27 cellular contexts compared by ENCODE assay signal in genomic region chr4:132445386-132445785, GRCh38.
"Had no signal": no experiment of that assay in that cellular context is flagged by ENCODE, and none has a peak within 500 bp of the region (broad histone marks: within the 10 kb centered on the region; RNA-seq: fewer than 3 reads in every experiment).

No MANE protein-coding gene starts in this region.

- H3K27ac ChIP-seq: ascending aorta, breast epithelium, coronary artery, dorsolateral prefrontal cortex had no signal

- FAIRE-seq: frontal cortex had no signal

- H3K4me3 ChIP-seq: ascending aorta, breast epithelium, coronary artery, dorsolateral prefrontal cortex had no signal

- H3K9me3 ChIP-seq: ascending aorta had no signal

- ATAC-seq: activated naive CD4-positive, alpha-beta T cell treated with anti-CD3 and anti-CD28 coated beads, Interleukin-2, amount 50 U/mL, for 72 hours; activated T-cell treated with anti-CD3 and anti-CD28 coated beads, Interleukin-2, amount 50 U/mL, for 72 hours; esophagus mucosa; T-helper 17 cell; WTC11 had no signal

- H3K4me1 ChIP-seq: ascending aorta, breast epithelium had no signal

- H3K27me3 ChIP-seq: ascending aorta, breast epithelium, dorsolateral prefrontal cortex had no signal

- DNase-seq: activated CD4-positive, alpha-beta memory T cell treated with anti-CD3 and anti-CD28 coated beads, Interleukin-2, amount 10 ng/mL, durations not matched to agents 7 days and 5 days; activated CD4-positive, alpha-beta T cell treated with anti-CD3 and anti-CD28 coated beads for 1 hour; activated CD4-positive, alpha-beta T cell treated with anti-CD3 and anti-CD28 coated beads for 4 hours; activated CD4-positive, alpha-beta T cell treated with anti-CD3 and anti-CD28 coated beads, Interleukin-2, amount 10 ng/mL, durations not matched to agents 7 days and 5 days; activated CD4-positive, alpha-beta T cell treated with anti-CD3 and anti-CD28 coated beads, Interleukin-2, amount 50 U/mL, for 4 hours; activated CD8-positive, alpha-beta memory T cell treated with anti-CD3 and anti-CD28 coated beads, Interleukin-2, amount 50 U/mL, for 48 hours; activated gamma-delta T cell; activated naive CD4-positive, alpha-beta T cell; activated naive CD4-positive, alpha-beta T cell treated with anti-CD3 and anti-CD28 coated beads, Interleukin-2, amount 10 ng/mL, durations not matched to agents 7 days and 5 days; activated naive CD8-positive, alpha-beta T cell treated with anti-CD3 and anti-CD28 coated beads, Interleukin-2, amount 10 ng/mL, durations not matched to agents 7 days and 5 days; activated T-cell treated with anti-CD3 and anti-CD28 coated beads for 4 hours; activated T-cell treated with anti-CD3 and anti-CD28 coated beads, Interleukin-2, amount 50 U/mL, for 24 hours; activated T-cell treated with anti-CD3 and anti-CD28 coated beads, Interleukin-2, amount 50 U/mL, for 72 hours; dorsolateral prefrontal cortex; effector memory CD4-positive, alpha-beta T cell; endodermal cell; foreskin fibroblast; head of caudate nucleus; T-helper 17 cell; T1000 had no signal

- H3K36me3 ChIP-seq: ascending aorta, breast epithelium had no signal
